In genomic region chr2:20586379-20586715, GRCh38 we compare ENCODE assay signal across 16 cellular contexts.
"Had no signal": no experiment of that assay in that cellular context is flagged by ENCODE, and none has a peak within 500 bp of the region (broad histone marks: within the 10 kb centered on the region; RNA-seq: fewer than 3 reads in every experiment).

No MANE protein-coding gene starts in this region.

- H3K9me3 ChIP-seq: ascending aorta, ovary had no signal

- DNase-seq: activated CD4-positive, CD25-positive, alpha-beta regulatory T cell treated with anti-CD3 and anti-CD28 coated beads, Interleukin-2, amount 50 U/mL, for 72 hours; activated naive CD4-positive, alpha-beta T cell treated with anti-CD3 and anti-CD28 coated beads for 36 hours; activated naive CD8-positive, alpha-beta T cell treated with anti-CD3 and anti-CD28 coated beads, Interleukin-2, amount 50 U/mL, for 24 hours; activated T-cell treated with anti-CD3 and anti-CD28 coated beads for 4 hours; erythroblast; hippocampal formation; stimulated activated CD4-positive, alpha-beta T cell treated with anti-CD3 and anti-CD28 coated beads, Interleukin-4, amount 100 ng/mL, for 24 hours; stimulated activated naive CD4-positive, alpha-beta T cell; T-cell; T-helper 9 cell had no signal

- H3K4me3 Mint-ChIP-seq: activated naive CD4-positive, alpha-beta T cell treated with anti-CD3 and anti-CD28 coated beads for 36 hours; activated naive CD8-positive, alpha-beta T cell treated with anti-CD3 and anti-CD28 coated beads, Interleukin-2, amount 50 U/mL, for 24 hours; neural crest cell; T-cell had no signal

- H3K36me3 ChIP-seq: ascending aorta, ovary had no signal

- ATAC-seq: activated naive CD8-positive, alpha-beta T cell treated with anti-CD3 and anti-CD28 coated beads, Interleukin-2, amount 50 U/mL, for 24 hours; T-cell had no signal

- H3K27me3 Mint-ChIP-seq: activated naive CD8-positive, alpha-beta T cell treated with anti-CD3 and anti-CD28 coated beads, Interleukin-2, amount 50 U/mL, for 24 hours; T-cell had no signal

- H3K9me3 Mint-ChIP-seq: activated naive CD4-positive, alpha-beta T cell treated with anti-CD3 and anti-CD28 coated beads for 36 hours; activated naive CD8-positive, alpha-beta T cell treated with anti-CD3 and anti-CD28 coated beads, Interleukin-2, amount 50 U/mL, for 24 hours; neural crest cell had no signal

- H3K4me3 ChIP-seq: ascending aorta, dorsolateral prefrontal cortex, ovary, SK-N-MC had no signal

- FAIRE-seq: keratinocyte had no signal

- H3K36me3 Mint-ChIP-seq: T-cell had no signal

- H3K27me3 ChIP-seq: ascending aorta, dorsolateral prefrontal cortex, ovary had no signal

- H3K27ac ChIP-seq: ovary, SK-N-MC had no signal

- H3K27ac Mint-ChIP-seq: activated naive CD4-positive, alpha-beta T cell treated with anti-CD3 and anti-CD28 coated beads for 36 hours; activated naive CD8-positive, alpha-beta T cell treated with anti-CD3 and anti-CD28 coated beads, Interleukin-2, amount 50 U/mL, for 24 hours; T-cell had no signal

- H3K4me1 Mint-ChIP-seq: activated naive CD8-positive, alpha-beta T cell treated with anti-CD3 and anti-CD28 coated beads, Interleukin-2, amount 50 U/mL, for 24 hours; T-cell had no signal
